19 cellular contexts compared by ENCODE assay signal in genomic region chr9:94932647-94933415, GRCh38.
DNase-seq lines count a peak whose midpoint lies in the region; ATAC-seq and TF ChIP-seq lines count a peak whose summit lies in the region.
"Had no signal": no experiment of that assay in that cellular context is flagged by ENCODE, and none has a peak within 500 bp of the region (broad histone marks: within the 10 kb centered on the region; RNA-seq: fewer than 3 reads in every experiment).

No MANE protein-coding gene starts in this region.

- TF ChIP-seq POLR2A in testis (IDR thresholded peaks at IDR 0.05), result no peak

- 79 to 87% methylated on average over 10 of the region's 10 CpGs for WGBS in testis, 2 donors

- H3K27me3 ChIP-seq in Caco-2 (replicated peaks; ENCODE audit: control insufficient read depth, insufficient read depth, low read length) (no peaks in the 10 kb centered on the region), testis (no peaks in the 10 kb centered on the region)
- H3K27me3 ChIP-seq: BLaER1 treated with 17β-estradiol and CSF1 and Interleukin-3, amounts not matched to agents 10 nM and 100 nM had no signal

- peak overlapping the region; percentile 8 for H3K27ac ChIP-seq in angular gyrus (ENCODE audit: low read depth, low read length)
- H3K27ac ChIP-seq in testis, result no peak overlapping the region
- H3K27ac ChIP-seq: BLaER1 treated with 17β-estradiol and CSF1 and Interleukin-3, amounts not matched to agents 10 nM and 100 nM; VCaP had no signal

- no peak for DNase-seq in Caco-2
- DNase-seq in left kidney (ENCODE audit: low read depth, low spot score), result peak; percentile 64
- no peak for DNase-seq in progenitor cell of endocrine pancreas (ENCODE audit: low spot score, unreplicated experiment)
- DNase-seq in testis, result no peak
- no peak for DNase-seq in activated CD8-positive, alpha-beta memory T cell treated with anti-CD3 and anti-CD28 coated beads, Interleukin-2, amount 50 U/mL, for 48 hours
- DNase-seq: activated CD4-positive, alpha-beta T cell treated with anti-CD3 and anti-CD28 coated beads, Interleukin-2, amount 50 U/mL, for 4 hours; caudate nucleus; KBM-7; kidney; mesendoderm; NCI-H1694; NCI-H82; stimulated activated CD4-positive, alpha-beta T cell treated with anti-CD3 and anti-CD28 coated beads, Interleukin-12 subunit alpha, Interleukin-12 subunit beta, amount 100 ng/mL, for 4 hours; T-helper 17 cell had no signal

- H3K27me3 Mint-ChIP-seq in Caco-2 (ENCODE audit: insufficient read depth, unreplicated experiment) (no peaks in the 10 kb centered on the region), progenitor cell of endocrine pancreas (no peaks in the 10 kb centered on the region)
- H3K27me3 Mint-ChIP-seq: T-helper 17 cell had no signal

- no TSS peak for BruUV-seq in Caco-2 (replicated peaks; lab: Mats Ljungman, UMichigan)

- intact Hi-C loops in Caco-2 (cut with micrococcal nuclease; ENCODE audit: unreplicated experiment) (loop anchor here (5.0 kb wide), 1 partner anchor 59 kb away; no protein-coding TSS in a partner anchor), testis (cut with DNase I; ENCODE audit: low total_unique reads) (no loop called here)

- ATAC-seq in HG03139 (IDR thresholded peaks at IDR 0.05; ENCODE audit: unreplicated experiment) (no peak), HG03520 (IDR thresholded peaks at IDR 0.05; ENCODE audit: unreplicated experiment) (no peak)
- ATAC-seq: T-helper 17 cell had no signal

- H3K4me1 Mint-ChIP-seq in Caco-2 (ENCODE audit: low read depth, unreplicated experiment) (peaks cover 31% of the 10 kb centered on the region), progenitor cell of endocrine pancreas (ENCODE audit: low read depth) (peaks cover 26% of the 10 kb centered on the region)

- H3K36me3 ChIP-seq in Caco-2 (ENCODE audit: control insufficient read depth, insufficient read depth, low read length) (no peaks in the 10 kb centered on the region), testis (ENCODE audit: low read depth, missing control alignments) (no peaks in the 10 kb centered on the region)

- H3K4me3 Mint-ChIP-seq in Caco-2 (ENCODE audit: unreplicated experiment) (no peak overlapping the region), progenitor cell of endocrine pancreas (ENCODE audit: low read depth) (no peak overlapping the region)
- H3K4me3 Mint-ChIP-seq: T-helper 17 cell had no signal

- POLR2A ChIA-PET in Caco-2 (lab: Charles Lee), result no interaction called here

- H3K9me3 ChIP-seq in Caco-2 (no peaks in the 10 kb centered on the region), testis (no peaks in the 10 kb centered on the region)

- no peak overlapping the region for H3K4me3 ChIP-seq in Caco-2 (ENCODE audit: low read depth, low read length)
- no peak overlapping the region for H3K4me3 ChIP-seq in testis
- H3K4me3 ChIP-seq: BLaER1 treated with 17β-estradiol and CSF1 and Interleukin-3, amounts not matched to agents 10 nM and 100 nM had no signal

- TF ChIP-seq CTCF in Caco-2 (IDR thresholded peaks at IDR 0.05; ENCODE audit: insufficient read depth in 1 of 2, low read depth in 1 of 2, low read length in 1 of 2, severe bottlenecking in 1 of 2, unreplicated experiment in 1 of 2) (no peak), progenitor cell of endocrine pancreas (IDR thresholded peaks at IDR 0.05; ENCODE audit: unreplicated experiment) (no peak), testis (IDR thresholded peaks at IDR 0.05) (no peak)

- H3K4me1 ChIP-seq in Caco-2 (peaks cover 30% of the 10 kb centered on the region), testis (no peaks in the 10 kb centered on the region)

- peaks cover 9% of the 10 kb centered on the region for H3K9me3 Mint-ChIP-seq in Caco-2 (ENCODE audit: unreplicated experiment)
- H3K9me3 Mint-ChIP-seq in progenitor cell of endocrine pancreas (ENCODE audit: low read depth), result no peaks in the 10 kb centered on the region

- H3K36me3 Mint-ChIP-seq in Caco-2 (ENCODE audit: insufficient read depth, unreplicated experiment), result no peaks in the 10 kb centered on the region
- H3K36me3 Mint-ChIP-seq in progenitor cell of endocrine pancreas (ENCODE audit: insufficient read depth), result peaks cover 9% of the 10 kb centered on the region

- H3K27ac Mint-ChIP-seq in Caco-2 (ENCODE audit: unreplicated experiment), result peak overlapping the region; percentile 10
- peak overlapping the region; percentile 25 for H3K27ac Mint-ChIP-seq in progenitor cell of endocrine pancreas

- CTCF ChIA-PET in Caco-2 (lab: Charles Lee), result interaction anchor here (1.1 kb wide), 1 partner anchor 195 kb away, joined by 3 read pairs; no protein-coding TSS in a partner anchor
